In the genomic region with DNA sequence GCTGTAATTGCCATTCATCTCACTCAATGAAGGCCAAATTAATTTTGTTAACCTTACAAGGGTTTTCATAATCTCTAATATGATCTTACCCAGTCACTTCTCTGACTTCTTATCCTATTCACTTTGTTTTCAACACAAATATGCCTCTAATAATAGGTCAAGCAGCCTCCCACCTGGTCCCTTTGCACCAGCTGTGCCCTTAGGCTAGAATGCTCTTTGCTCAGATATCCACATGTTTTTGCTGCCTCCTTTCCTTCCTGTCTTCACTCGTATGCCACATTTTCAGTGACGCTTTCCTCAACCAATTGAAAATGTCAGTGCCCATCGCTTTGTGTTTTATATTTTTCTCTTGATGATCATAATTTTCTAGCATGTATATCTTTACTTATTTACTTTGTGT, we compare ENCODE assay signal across 24 cellular contexts.
"Had no signal": no experiment of that assay in that cellular context is flagged by ENCODE, and none has a peak within 500 bp of the region (broad histone marks: within the 10 kb centered on the region; RNA-seq: fewer than 3 reads in every experiment).

No MANE protein-coding gene starts in this region.

- H3K27ac ChIP-seq: coronary artery, esophagus muscularis mucosa, foreskin keratinocyte, gastroesophageal sphincter, heart left ventricle, hepatocyte, left ventricle myocardium inferior, lower lobe of right lung, prostate gland, sigmoid colon, stomach, tibial artery, upper lobe of left lung had no signal

- H3K4me3 ChIP-seq: coronary artery, esophagus muscularis mucosa, gastroesophageal sphincter, heart left ventricle, hepatocyte, left ventricle myocardium inferior, lower lobe of right lung, prostate gland, sigmoid colon, stomach, tibial artery, upper lobe of left lung had no signal

- H3K4me1 ChIP-seq: esophagus muscularis mucosa, foreskin keratinocyte, gastroesophageal sphincter, heart left ventricle, left ventricle myocardium inferior, lower lobe of right lung, prostate gland, sigmoid colon, stomach, tibial artery, upper lobe of left lung had no signal

- H3K79me2 ChIP-seq: hepatocyte had no signal

- H3K27me3 ChIP-seq: esophagus muscularis mucosa, foreskin keratinocyte, gastroesophageal sphincter, heart left ventricle, hepatocyte, sigmoid colon, stomach, tibial artery, upper lobe of left lung had no signal

- H3K36me3 ChIP-seq: esophagus muscularis mucosa, gastroesophageal sphincter, heart left ventricle, left ventricle myocardium inferior, lower lobe of right lung, prostate gland, sigmoid colon, stomach, tibial artery, upper lobe of left lung had no signal

- H3K4me2 ChIP-seq: hepatocyte had no signal

- H2AFZ ChIP-seq: hepatocyte had no signal

- DNase-seq: dermis blood vessel endothelial cell; effector memory CD4-positive, alpha-beta T cell; foreskin keratinocyte; heart left ventricle; left cardiac atrium; left ventricle myocardium inferior; lower lobe of right lung; naive thymus-derived CD8-positive, alpha-beta T cell; nephron progenitor cell; nucleus accumbens; right cardiac atrium; sigmoid colon; stimulated activated CD4-positive, alpha-beta T cell treated with anti-CD3 and anti-CD28 coated beads, Interleukin-2, amount 100 ng/mL, for 24 hours; stimulated activated CD4-positive, alpha-beta T cell treated with anti-CD3 and anti-CD28 coated beads, Interleukin-4, amount 100 ng/mL, for 24 hours; stimulated activated naive CD4-positive, alpha-beta T cell treated with Interleukin-2 at 50 U/mL for 16 hours; stomach; tibial artery; upper lobe of left lung had no signal

- ATAC-seq: foreskin keratinocyte; gastroesophageal sphincter; heart left ventricle; left cardiac atrium; lower lobe of right lung; naive thymus-derived CD8-positive, alpha-beta T cell; right cardiac atrium; stimulated activated effector memory CD8-positive, alpha-beta T cell treated with anti-CD3 and anti-CD28 coated beads, Interleukin-12 subunit alpha, Interleukin-12 subunit beta, amount 100 ng/mL, for 72 hours had no signal

- H3K9me3 ChIP-seq: prostate gland, sigmoid colon had no signal
